In the genomic region with DNA sequence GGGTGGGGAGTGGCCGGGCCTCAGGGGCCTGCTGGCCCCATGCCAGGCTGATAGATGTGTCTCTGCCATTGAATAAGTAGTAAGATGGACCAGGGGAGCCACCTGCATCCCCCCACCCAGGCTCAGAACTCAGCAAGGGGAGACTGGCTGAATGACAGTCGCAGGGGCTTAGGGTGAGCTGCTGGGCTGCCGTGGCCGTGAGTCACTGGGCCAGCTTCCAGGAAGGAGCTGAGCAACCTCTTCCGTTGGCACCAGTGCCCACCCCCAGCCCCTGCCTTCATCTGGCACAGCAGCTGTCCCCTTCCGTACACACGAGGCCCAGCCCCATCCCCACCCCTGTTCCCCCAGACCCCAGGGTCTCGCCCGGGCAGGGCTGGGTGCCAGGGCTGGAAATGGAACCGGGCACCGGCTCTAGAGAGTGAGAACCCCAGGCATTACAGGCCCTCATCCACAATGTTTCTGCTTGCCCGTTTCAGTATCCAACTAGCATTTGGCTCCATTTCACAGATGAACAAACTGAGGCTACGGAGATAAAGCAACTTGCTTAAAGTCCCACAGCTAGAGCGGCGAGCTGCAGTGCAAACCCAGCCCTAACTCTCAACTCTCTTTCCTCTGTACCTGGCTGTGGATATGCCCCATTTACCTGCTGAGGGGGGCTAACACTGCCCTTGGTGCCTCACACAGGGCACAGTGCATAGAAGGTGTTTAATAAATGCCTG, we compare ENCODE assay signal across 13 cellular contexts. TPM values are rescaled to one million over a fixed set of nuclear protein-coding genes. Genes with fewer than 3 reads are reported as not detected.
DNase-seq lines count a peak whose midpoint lies in the region; ATAC-seq and TF ChIP-seq lines count a peak whose summit lies in the region.
"Had no signal": no experiment of that assay in that cellular context is flagged by ENCODE, and none has a peak within 500 bp of the region (broad histone marks: within the 10 kb centered on the region; RNA-seq: fewer than 3 reads in every experiment).

No MANE protein-coding gene starts in this region.

- H3K4me1 Mint-ChIP-seq in Calu3 (ENCODE audit: low read depth, unreplicated experiment): no peaks in the 10 kb centered on the region

- no peaks in the 10 kb centered on the region for H3K9me3 Mint-ChIP-seq in Calu3 (ENCODE audit: low read depth, unreplicated experiment)
- H3K9me3 Mint-ChIP-seq: activated T-helper 2 cell treated with anti-CD3 and anti-CD28 coated beads, Interferon-gamma antibody, Interleukin-2, Interleukin-4, amounts not matched to agents 10 μg/mL and 5 μg/mL and 100 μg/mL, durations not matched to agents 14 hours and 24 hours and 36 hours had no signal

- DNase-seq in Calu3 (peak; percentile 60), LHCN-M2 (ENCODE audit: low read depth) (peak; percentile 84), brain microvascular endothelial cell (peak; percentile 25), myocyte (ENCODE audit: low read depth) (peak; percentile 94), NCI-H1694 treated with DMSO at 0.1 percent for 48 hours (lab: John Stamatoyannopoulos, UW) (no peak), mesenteric fat pad (ENCODE audit: low spot score) (no peak)
- DNase-seq: tibial artery had no signal

- no peak overlapping the region for H3K27ac Mint-ChIP-seq in Calu3 (ENCODE audit: unreplicated experiment)
- H3K27ac Mint-ChIP-seq: activated T-helper 2 cell treated with anti-CD3 and anti-CD28 coated beads, Interferon-gamma antibody, Interleukin-2, Interleukin-4, amounts not matched to agents 10 μg/mL and 5 μg/mL and 100 μg/mL, durations not matched to agents 14 hours and 24 hours and 36 hours had no signal

- H3K27me3 ChIP-seq in brain microvascular endothelial cell (replicated peaks): no peaks in the 10 kb centered on the region
- H3K27me3 ChIP-seq: colonic mucosa, SJSA1 had no signal

- ATAC-seq in GM18517 (IDR thresholded peaks at IDR 0.05; ENCODE audit: unreplicated experiment) (no peak), GM21576 (IDR thresholded peaks at IDR 0.05; ENCODE audit: unreplicated experiment) (no peak)

- in situ Hi-C loops in brain microvascular endothelial cell (cut with HindIII; ENCODE audit: low pct_ligation_motif_present, low sequenced_read_pairs): no loop called here

- no peaks in the 10 kb centered on the region for H3K27me3 Mint-ChIP-seq in Calu3 (ENCODE audit: unreplicated experiment)

- H3K36me3 ChIP-seq in brain microvascular endothelial cell (replicated peaks): no peaks in the 10 kb centered on the region
- H3K36me3 ChIP-seq: colonic mucosa, SJSA1, tibial artery had no signal

- intact Hi-C loops in Calu3 (cut with micrococcal nuclease; ENCODE audit: unreplicated experiment): loop anchor here (2.0 to 5.0 kb wide), 2 partner anchors 145 to 284 kb away; no protein-coding TSS in a partner anchor

- CTCF ChIA-PET in Calu3 (lab: Charles Lee): interaction anchor here (0.9 to 2.2 kb wide), 3 partner anchors 96 to 284 kb away, joined by 3 to 8 read pairs (median 8); no protein-coding TSS in a partner anchor

- no peak overlapping the region for H3K4me3 Mint-ChIP-seq in Calu3 (ENCODE audit: low read depth, unreplicated experiment)

- BruUV-seq in Calu3 (replicated peaks; lab: Mats Ljungman, UMichigan): no TSS peak

- no peak for TF ChIP-seq CTCF in Calu3 (IDR thresholded peaks at IDR 0.05; ENCODE audit: unreplicated experiment)
- no peak for TF ChIP-seq CTCF in brain microvascular endothelial cell (IDR thresholded peaks at IDR 0.05; ENCODE audit: low read depth, low read length, missing control alignments)

- no peak overlapping the region for H3K27ac ChIP-seq in brain microvascular endothelial cell
- H3K27ac ChIP-seq: colonic mucosa, KMS-11, SJSA1, tibial artery had no signal

- H3K36me3 Mint-ChIP-seq in Calu3 (ENCODE audit: insufficient read depth, unreplicated experiment): peaks cover 4% of the 10 kb centered on the region

- no peak overlapping the region for H3K4me3 ChIP-seq in brain microvascular endothelial cell (ENCODE audit: low read depth, low read length)
- H3K4me3 ChIP-seq: colonic mucosa, SJSA1, tibial artery had no signal

RNA-seq across cellular contexts. Expression of gene WNT4, which starts 10.2 kb away (rescaled TPM):
- total RNA-seq in Calu3 (2022) (1.9 and 2.4 TPM in 2 replicates), LHCN-M2 (2014; rRNA removed) (not detected in 2 replicates), myocyte (2.8 and 6.7 TPM in 2 replicates), mesenteric fat pad (0.10 TPM)
- 0.07 TPM for polyA plus RNA-seq in LHCN-M2 (2012)
- polyA plus RNA-seq in myocyte (2012): 1.0 TPM
- total RNA-seq: activated T-helper 2 cell treated with anti-CD3 and anti-CD28 coated beads, Interferon-gamma antibody, Interleukin-2, Interleukin-4, amounts not matched to agents 10 μg/mL and 5 μg/mL and 100 μg/mL, durations not matched to agents 14 hours and 24 hours and 36 hours; SJSA1 had no signal

Comparison
In these comparisons a context has a peak if more than half of its experiments do, and no peak if none do; other contexts are left out.
1. DNase-seq: peak in Calu3 (single experiment), LHCN-M2 (single experiment), brain microvascular endothelial cell (single experiment) and myocyte (single experiment); none in NCI-H1694 treated with DMSO at 0.1 percent for 48 hours (single experiment) and mesenteric fat pad (single experiment).